19 cellular contexts compared by ENCODE assay signal in genomic region chr18:36636237-36636792, GRCh38.
DNase-seq lines count a peak whose midpoint lies in the region; ATAC-seq and TF ChIP-seq lines count a peak whose summit lies in the region.
"Had no signal": no experiment of that assay in that cellular context is flagged by ENCODE, and none has a peak within 500 bp of the region (broad histone marks: within the 10 kb centered on the region; RNA-seq: fewer than 3 reads in every experiment).

No MANE protein-coding gene starts in this region.

- TF ChIP-seq CTCF in smooth muscle cell (IDR thresholded peaks at IDR 0.05; ENCODE audit: borderline replicate concordance, insufficient read depth, poor library complexity, severe bottlenecking) (no peak), natural killer cell (IDR thresholded peaks at IDR 0.05) (no peak), brain microvascular endothelial cell (IDR thresholded peaks at IDR 0.05; ENCODE audit: low read depth, low read length, missing control alignments) (no peak)

- H3K27ac Mint-ChIP-seq in natural killer cell = no peak overlapping the region
- H3K27ac Mint-ChIP-seq: activated T-cell treated with anti-CD3 and anti-CD28 coated beads, Interleukin-2, amount 50 U/mL, for 72 hours; CD8-positive, alpha-beta T cell; dendritic cell treated with granulocyte-macrophage colony-stimulating factor and Interleukin-4, amounts not matched to agents 40 ng/mL and 50 ng/mL, for 4 days had no signal

- no peaks in the 10 kb centered on the region for H3K36me3 Mint-ChIP-seq in natural killer cell
- H3K36me3 Mint-ChIP-seq: CD8-positive, alpha-beta T cell had no signal

- in situ Hi-C loops in brain microvascular endothelial cell (cut with HindIII; ENCODE audit: low pct_ligation_motif_present, low sequenced_read_pairs) = no loop called here

- H3K4me1 Mint-ChIP-seq in natural killer cell = no peaks in the 10 kb centered on the region

- intact Hi-C loops in natural killer cell (cut with micrococcal nuclease) = no loop called here

- 71% methylated on average over 2 of the region's 2 CpGs for WGBS in smooth muscle cell (ENCODE audit: low lambda C conversion rate)

- H3K9me3 ChIP-seq in smooth muscle cell (replicated peaks; ENCODE audit: low read depth) = no peaks in the 10 kb centered on the region
- H3K9me3 ChIP-seq: esophagus squamous epithelium had no signal

- no peaks in the 10 kb centered on the region for H3K9me3 Mint-ChIP-seq in natural killer cell
- H3K9me3 Mint-ChIP-seq: activated T-cell treated with anti-CD3 and anti-CD28 coated beads, Interleukin-2, amount 50 U/mL, for 72 hours; CD8-positive, alpha-beta T cell; dendritic cell treated with granulocyte-macrophage colony-stimulating factor and Interleukin-4, amounts not matched to agents 40 ng/mL and 50 ng/mL, for 4 days had no signal

- peaks cover 6 to 7% of the 10 kb centered on the region in 2 donors for H3K27me3 Mint-ChIP-seq in natural killer cell (ENCODE audit: low read depth in 2 of 2)
- H3K27me3 Mint-ChIP-seq: dendritic cell treated with granulocyte-macrophage colony-stimulating factor and Interleukin-4, amounts not matched to agents 40 ng/mL and 50 ng/mL, for 4 days had no signal

- H3K27ac ChIP-seq in smooth muscle cell (ENCODE audit: low read depth) (no peak overlapping the region), brain microvascular endothelial cell (no peak overlapping the region)
- H3K27ac ChIP-seq: esophagus squamous epithelium, PC-9 had no signal

- H3K36me3 ChIP-seq in smooth muscle cell (ENCODE audit: low read depth) (no peaks in the 10 kb centered on the region), brain microvascular endothelial cell (replicated peaks) (no peaks in the 10 kb centered on the region)
- H3K36me3 ChIP-seq: esophagus squamous epithelium had no signal

- H3K4me1 ChIP-seq in smooth muscle cell (ENCODE audit: low read depth) = peaks cover 12% of the 10 kb centered on the region

- ATAC-seq in GM18868 (IDR thresholded peaks at IDR 0.05; ENCODE audit: unreplicated experiment) (peak; percentile 47), HG02623 (IDR thresholded peaks at IDR 0.05; ENCODE audit: unreplicated experiment) (peak; percentile 27), HG03565 (IDR thresholded peaks at IDR 0.05; ENCODE audit: unreplicated experiment) (peak; percentile 25), GM21515 (IDR thresholded peaks at IDR 0.05; ENCODE audit: unreplicated experiment) (no peak), natural killer cell (no peak)
- ATAC-seq: activated T-cell treated with anti-CD3 and anti-CD28 coated beads, Interleukin-2, amount 50 U/mL, for 72 hours; CD8-positive, alpha-beta T cell; HCT116 had no signal

- H3K4me2 ChIP-seq in smooth muscle cell = peak overlapping the region; percentile 37
- H3K4me2 ChIP-seq: PC-9 had no signal

- no peak overlapping the region for H3K4me3 Mint-ChIP-seq in natural killer cell
- H3K4me3 Mint-ChIP-seq: activated T-cell treated with anti-CD3 and anti-CD28 coated beads, Interleukin-2, amount 50 U/mL, for 72 hours; CD8-positive, alpha-beta T cell; dendritic cell treated with granulocyte-macrophage colony-stimulating factor and Interleukin-4, amounts not matched to agents 40 ng/mL and 50 ng/mL, for 4 days had no signal

- H2AFZ ChIP-seq in smooth muscle cell (ENCODE audit: low read depth) = no peak overlapping the region
- H2AFZ ChIP-seq: PC-9 had no signal

- no peak overlapping the region for H3K4me3 ChIP-seq in smooth muscle cell
- H3K4me3 ChIP-seq in brain microvascular endothelial cell (ENCODE audit: low read depth, low read length) = no peak overlapping the region
- H3K4me3 ChIP-seq: esophagus squamous epithelium, PC-9 had no signal

- no peaks in the 10 kb centered on the region for H3K79me2 ChIP-seq in smooth muscle cell (ENCODE audit: low read depth)

- H3K27me3 ChIP-seq in smooth muscle cell (ENCODE audit: low read depth) (no peaks in the 10 kb centered on the region), brain microvascular endothelial cell (replicated peaks) (no peaks in the 10 kb centered on the region)
- H3K27me3 ChIP-seq: esophagus squamous epithelium had no signal

- DNase-seq in smooth muscle cell (lab: John Stamatoyannopoulos, UW; ENCODE audit: unreplicated experiment) = no peak
- DNase-seq in natural killer cell = no peak
- DNase-seq in brain microvascular endothelial cell = no peak
- DNase-seq: activated CD4-positive, alpha-beta T cell treated with anti-CD3 and anti-CD28 coated beads for 48 hours; activated T-cell treated with anti-CD3 and anti-CD28 coated beads, Interleukin-2, amount 50 U/mL, for 72 hours; anterior cingulate cortex; CD8-positive, alpha-beta T cell; esophagus squamous epithelium; mammary epithelial cell; NCI-H345; PC-9; substantia nigra; T-helper 1 cell had no signal

- no peaks in the 10 kb centered on the region for H4K20me1 ChIP-seq in smooth muscle cell (ENCODE audit: low read depth)

- no peaks in the 10 kb centered on the region for H3F3A ChIP-seq in smooth muscle cell (ENCODE audit: low read depth)

- no peak overlapping the region for H3K9ac ChIP-seq in smooth muscle cell (ENCODE audit: low read depth)

Comparison
In these comparisons a context has a peak if more than half of its experiments do, and no peak if none do; other contexts are left out.
1. ATAC-seq: peak in GM18868 (single experiment), HG02623 (single experiment) and HG03565 (single experiment); none in GM21515 (single experiment) and natural killer cell (0 of 3).